ENCODE assay signal across 34 cellular contexts in the genomic region with DNA sequence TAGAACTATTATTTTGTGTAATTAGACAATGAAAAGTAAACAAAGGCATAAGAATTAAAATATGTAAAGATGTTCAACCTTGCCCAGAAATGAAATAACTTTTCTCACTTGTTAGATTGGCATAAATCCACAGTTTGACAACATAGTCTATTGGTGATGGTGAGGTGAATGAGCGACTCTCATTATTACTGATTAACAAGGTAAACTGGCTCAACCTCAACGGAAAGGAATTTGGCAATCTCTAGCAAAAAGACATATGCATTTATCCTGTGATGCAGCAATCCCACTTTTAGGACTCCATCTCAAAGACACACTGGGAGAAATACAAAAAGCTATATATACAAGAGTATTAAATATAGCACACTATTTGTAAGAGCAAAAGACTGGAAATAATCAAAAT.
"Had no signal": no experiment of that assay in that cellular context is flagged by ENCODE, and none has a peak within 500 bp of the region (broad histone marks: within the 10 kb centered on the region; RNA-seq: fewer than 3 reads in every experiment).

No MANE protein-coding gene starts in this region.

- H3K4me1 ChIP-seq: adrenal gland, Peyer's patch had no signal

- H3K27ac ChIP-seq: adrenal gland, Peyer's patch, RWPE1, VCaP had no signal

- H3K4me3 Mint-ChIP-seq: activated B cell treated with CpG ODN at 0.5 μM for 24 hours; activated CD4-positive, alpha-beta memory T cell treated with anti-CD3 and anti-CD28 coated beads, Interleukin-2, amount 10 ng/mL, durations not matched to agents 7 days and 5 days; activated CD8-positive, alpha-beta memory T cell treated with anti-CD3 and anti-CD28 coated beads, Interleukin-2, amount 10 ng/mL, durations not matched to agents 7 days and 5 days; activated naive CD4-positive, alpha-beta T cell treated with anti-CD3 and anti-CD28 coated beads for 36 hours; brain; IgD-negative memory B cell; T-cell; T-helper 17 cell had no signal

- DNase-seq: activated B cell treated with CpG ODN at 0.5 μM for 24 hours; activated CD4-positive, alpha-beta memory T cell treated with anti-CD3 and anti-CD28 coated beads, Interleukin-2, amount 10 ng/mL, durations not matched to agents 7 days and 5 days; activated CD4-positive, alpha-beta T cell treated with anti-CD3 and anti-CD28 coated beads for 48 hours; activated CD4-positive, CD25-positive, alpha-beta regulatory T cell treated with anti-CD3 and anti-CD28 coated beads, Interleukin-2, amount 50 U/mL, for 72 hours; activated CD8-positive, alpha-beta memory T cell treated with anti-CD3 and anti-CD28 coated beads for 24 hours; activated CD8-positive, alpha-beta memory T cell treated with anti-CD3 and anti-CD28 coated beads, Interleukin-2, amount 10 ng/mL, durations not matched to agents 7 days and 5 days; activated CD8-positive, alpha-beta memory T cell treated with anti-CD3 and anti-CD28 coated beads, Interleukin-2, amount 50 U/mL, for 48 hours; activated gamma-delta T cell treated with Interleukin-2 at 50 U/mL for 16 hours; activated naive CD4-positive, alpha-beta T cell treated with anti-CD3 and anti-CD28 coated beads for 36 hours; adrenal gland; central memory CD4-positive, alpha-beta T cell; Karpas-422; KBM-7; NCI-H1105; NCI-H1417 treated with DMSO at 0.1 percent for 48 hours; NCI-H187 treated with DMSO at 0.1 percent for 48 hours; NCI-H2081; NCI-H2171 treated with DMSO at 0.1 percent for 48 hours; NCI-H2227 treated with DMSO at 0.1 percent for 48 hours; NCI-H446; NCI-H524; PC-3; Peyer's patch; SIG-M5; T-cell; T-helper 17 cell; T-helper 9 cell had no signal

- H3K9me3 ChIP-seq: Peyer's patch had no signal

- H3K27me3 Mint-ChIP-seq: activated B cell treated with CpG ODN at 0.5 μM for 24 hours; activated CD4-positive, alpha-beta memory T cell treated with anti-CD3 and anti-CD28 coated beads, Interleukin-2, amount 10 ng/mL, durations not matched to agents 7 days and 5 days; activated CD8-positive, alpha-beta memory T cell treated with anti-CD3 and anti-CD28 coated beads, Interleukin-2, amount 10 ng/mL, durations not matched to agents 7 days and 5 days; brain; IgD-negative memory B cell; T-cell; T-helper 17 cell had no signal

- H3K9me3 Mint-ChIP-seq: activated B cell treated with CpG ODN at 0.5 μM for 24 hours; activated CD4-positive, alpha-beta memory T cell treated with anti-CD3 and anti-CD28 coated beads, Interleukin-2, amount 10 ng/mL, durations not matched to agents 7 days and 5 days; activated naive CD4-positive, alpha-beta T cell treated with anti-CD3 and anti-CD28 coated beads for 36 hours; activated naive CD4-positive, alpha-beta T cell treated with anti-CD3 and anti-CD28 coated beads, Interleukin-2, amount 50 U/mL, for 72 hours; IgD-negative memory B cell; T-cell had no signal

- H3K4me3 ChIP-seq: adrenal gland, Peyer's patch had no signal

- H3K27me3 ChIP-seq: adrenal gland, Peyer's patch had no signal

- H3K27ac Mint-ChIP-seq: activated B cell treated with CpG ODN at 0.5 μM for 24 hours; activated CD4-positive, alpha-beta memory T cell treated with anti-CD3 and anti-CD28 coated beads, Interleukin-2, amount 10 ng/mL, durations not matched to agents 7 days and 5 days; activated CD8-positive, alpha-beta memory T cell treated with anti-CD3 and anti-CD28 coated beads, Interleukin-2, amount 10 ng/mL, durations not matched to agents 7 days and 5 days; activated naive CD4-positive, alpha-beta T cell treated with anti-CD3 and anti-CD28 coated beads for 36 hours; brain; IgD-negative memory B cell; T-cell; T-helper 17 cell had no signal

- H3K4me1 Mint-ChIP-seq: activated B cell treated with CpG ODN at 0.5 μM for 24 hours, brain, IgD-negative memory B cell, T-helper 17 cell had no signal

- ATAC-seq: activated CD8-positive, alpha-beta memory T cell treated with anti-CD3 and anti-CD28 coated beads, Interleukin-2, amount 10 ng/mL, durations not matched to agents 7 days and 5 days; activated naive CD4-positive, alpha-beta T cell treated with anti-CD3 and anti-CD28 coated beads, Interleukin-2, amount 50 U/mL, for 72 hours; PC-3; Right ventricle myocardium inferior; SK-N-SH treated with all-trans-retinoic acid at 6 μM for 48 hours; T-cell; T-helper 17 cell had no signal
